18 cellular contexts compared by ENCODE assay signal in the genomic region with DNA sequence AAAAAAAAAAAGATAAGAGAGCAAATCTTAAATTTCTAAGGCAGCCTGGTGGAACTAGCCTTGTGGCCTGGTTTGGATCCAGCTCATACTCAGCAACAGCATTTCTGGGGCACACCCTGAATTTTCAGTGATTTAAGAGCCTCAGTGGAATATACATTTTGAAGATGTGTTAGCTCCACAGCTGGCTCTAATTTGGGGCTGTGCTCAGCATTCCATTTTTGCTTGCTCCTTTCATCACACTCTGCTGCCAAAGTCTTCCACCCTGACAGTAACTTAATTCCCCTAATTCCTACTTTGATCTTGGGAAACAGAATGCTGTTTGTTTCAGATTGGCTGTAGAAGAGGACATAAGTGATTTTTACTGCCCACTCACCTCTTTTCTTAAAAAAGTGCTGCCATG. TPM values are rescaled to one million over a fixed set of nuclear protein-coding genes. Genes with fewer than 3 reads are reported as not detected.
A peak's percentile ranks its signal among the peaks of the same experiment; 100 is the strongest.
DNase-seq lines count a peak whose midpoint lies in the region; ATAC-seq and TF ChIP-seq lines count a peak whose summit lies in the region.
"Had no signal": no experiment of that assay in that cellular context is flagged by ENCODE, and none has a peak within 500 bp of the region (broad histone marks: within the 10 kb centered on the region; RNA-seq: fewer than 3 reads in every experiment).

No MANE protein-coding gene starts in this region.

- DNase-seq in GM04503 (ENCODE audit: low read depth) = peak; percentile 93
- peak; percentile 91 for DNase-seq in adipocyte (ENCODE audit: low read depth)
- DNase-seq in fibroblast of villous mesenchyme (ENCODE audit: low read depth) = peak; percentile 76
- DNase-seq in stromal cell of bone marrow (ENCODE audit: low read depth) = peak; percentile 70
- no peak for DNase-seq in GM19240 (ENCODE audit: insufficient read length, low spot score)
- DNase-seq: activated CD4-positive, CD25-positive, alpha-beta regulatory T cell; activated CD8-positive, alpha-beta T cell treated with anti-CD3 and anti-CD28 coated beads, Interleukin-2, amount 10 ng/mL, durations not matched to agents 7 days and 5 days; activated T-cell treated with anti-CD3 and anti-CD28 coated beads, Interleukin-2, amount 50 U/mL, for 48 hours; CD4-positive, CD25-positive, alpha-beta regulatory T cell; heart right ventricle; KG1; natural killer cell; NCI-H526; spleen; testis had no signal

- H3K36me3 ChIP-seq in adipocyte (ENCODE audit: control insufficient read depth, insufficient read depth, low read length, severe bottlenecking) = no peaks in the 10 kb centered on the region
- H3K36me3 ChIP-seq: heart right ventricle, SJCRH30, spleen had no signal

- H3K9ac ChIP-seq in adipocyte (ENCODE audit: low read length) = peak overlapping the region; percentile 27

- peaks cover 26% of the 10 kb centered on the region for H3K4me1 ChIP-seq in adipocyte (ENCODE audit: control insufficient read depth, insufficient read depth, low read length)
- H3K4me1 ChIP-seq: heart right ventricle, SJCRH30, spleen, testis had no signal

- ATAC-seq in HG03159 (IDR thresholded peaks at IDR 0.05; ENCODE audit: unreplicated experiment) = no peak
- ATAC-seq in GM19395 (IDR thresholded peaks at IDR 0.05; ENCODE audit: unreplicated experiment) = no peak
- ATAC-seq: activated CD8-positive, alpha-beta T cell treated with anti-CD3 and anti-CD28 coated beads, Interleukin-2, amount 10 ng/mL, durations not matched to agents 7 days and 5 days; heart right ventricle; natural killer cell had no signal

- no peaks in the 10 kb centered on the region for H3K9me3 ChIP-seq in adipocyte (ENCODE audit: control insufficient read depth, low read length)
- H3K9me3 ChIP-seq: heart right ventricle, SJCRH30, spleen, testis had no signal

- no peak for TF ChIP-seq CTCF in fibroblast of villous mesenchyme (IDR thresholded peaks at IDR 0.05; ENCODE audit: insufficient read depth, low read depth, low read length)

- H3K4me3 ChIP-seq in adipocyte (ENCODE audit: low read length) = no peak overlapping the region
- H3K4me3 ChIP-seq in fibroblast of villous mesenchyme (ENCODE audit: low read depth, low read length) = no peak overlapping the region
- H3K4me3 ChIP-seq: heart right ventricle, SJCRH30, spleen, testis had no signal

- H3K27me3 ChIP-seq in adipocyte (replicated peaks; ENCODE audit: control insufficient read depth, insufficient read depth, low read length) = peaks cover 4% of the 10 kb centered on the region
- H3K27me3 ChIP-seq: heart right ventricle, SJCRH30, testis had no signal

RNA-seq across cellular contexts. Expression of a gene that starts 4.4 kb away (rescaled TPM):
- 1.3 TPM in 1 of 2 replicates, not detected in the other for total RNA-seq in fibroblast of villous mesenchyme
- total RNA-seq: activated CD8-positive, alpha-beta T cell treated with anti-CD3 and anti-CD28 coated beads, Interleukin-2, amount 10 ng/mL, durations not matched to agents 7 days and 5 days; CD4-positive, CD25-positive, alpha-beta regulatory T cell; SJCRH30 had no signal
